7 cellular contexts compared by ENCODE assay signal in the genomic region with DNA sequence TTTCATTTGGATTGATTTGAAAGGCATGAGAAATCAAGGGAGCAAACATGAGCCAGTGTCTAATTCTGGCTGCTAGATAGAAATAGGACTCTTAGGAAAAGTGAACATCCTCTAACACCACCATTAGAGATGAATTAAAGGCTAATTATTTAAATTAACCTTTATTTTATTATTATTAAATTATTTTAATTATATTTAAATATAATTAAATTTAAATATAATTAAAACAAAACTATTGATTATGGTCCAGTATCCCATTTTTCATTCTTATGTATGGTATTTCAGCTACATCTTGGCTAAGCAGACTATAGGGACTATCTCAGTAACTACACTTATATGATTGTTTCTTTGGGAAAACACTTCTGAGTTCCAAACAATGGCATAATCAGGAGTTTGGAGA.
"Had no signal": no experiment of that assay in that cellular context is flagged by ENCODE, and none has a peak within 500 bp of the region (broad histone marks: within the 10 kb centered on the region; RNA-seq: fewer than 3 reads in every experiment).

No MANE protein-coding gene starts in this region.

- FAIRE-seq: HepG2, HTR-8/SVneo, K562 had no signal

- H3K27ac Mint-ChIP-seq: IgD-negative memory B cell had no signal

- DNase-seq: IMR-90, KBM-7, KG1 had no signal

- ATAC-seq: HepG2, K562 had no signal

- H3K4me3 Mint-ChIP-seq: IgD-negative memory B cell had no signal

- H3K27me3 Mint-ChIP-seq: IgD-negative memory B cell had no signal

- H3K36me3 Mint-ChIP-seq: IgD-negative memory B cell had no signal
